ENCODE assay signal across 1 cellular context in genomic region chr16:78742501-78743283, GRCh38.
A peak's percentile ranks its signal among the peaks of the same experiment; 100 is the strongest.
TF ChIP-seq lines count a peak whose summit lies in the region.

No MANE protein-coding gene starts in this region.

TF ChIP-seq in GM12878, 131 proteins besides CTCF, POLR2A, EP300 and RAD21 (continued from another document):
- TF ChIP-seq USF1 (IDR thresholded peaks at IDR 0.05; ENCODE audit: borderline replicate concordance, extremely low read length, insufficient read depth, low read depth, low read length) (no peak), RUNX3 (IDR thresholded peaks at IDR 0.05; ENCODE audit: low read length) (peak; percentile 97), CEBPZ (IDR thresholded peaks at IDR 0.05; ENCODE audit: low read depth, low read length) (no peak), RFX5 (IDR thresholded peaks at IDR 0.05; ENCODE audit: low read depth, low read length) (peak; percentile 88), IRF4 (IDR thresholded peaks at IDR 0.05; ENCODE audit: low read depth, low read length) (0 out of 2 replicates have a peak, but pooled peaks have one; percentile 38), NR2F1 (conservative IDR thresholded peaks at IDR 0.05) (peak; percentile 32; the same call in 1 of the 2 replicates), ZNF217 (IDR thresholded peaks at IDR 0.05) (no peak), ZBED1 (IDR thresholded peaks at IDR 0.05; ENCODE audit: borderline replicate concordance) (peak; percentile 44; the same call in 1 of the 2 replicates), WRNIP1 (IDR thresholded peaks at IDR 0.05; ENCODE audit: borderline replicate concordance, low read depth, low read length) (no peak), PML (IDR thresholded peaks at IDR 0.05; ENCODE audit: low read length) (no peak), PRDM15 (CRISPR knock-in tag; IDR thresholded peaks at IDR 0.05) (no peak), RELB (IDR thresholded peaks at IDR 0.05; ENCODE audit: low read depth) (peak; percentile 85), BCL11A (IDR thresholded peaks at IDR 0.05; ENCODE audit: low read depth, low read length) (peak; percentile 67), SUZ12 (IDR thresholded peaks at IDR 0.05; ENCODE audit: unreplicated experiment) (no peak), STAT3 (IDR thresholded peaks at IDR 0.05; ENCODE audit: low read depth, low read length) (no peak), E2F8 (IDR thresholded peaks at IDR 0.05; ENCODE audit: low read depth, partially characterized antibody) (no peak), MTA2 (IDR thresholded peaks at IDR 0.05; ENCODE audit: low read depth) (peak; percentile 56), JUNB (IDR thresholded peaks at IDR 0.05) (peak; percentile 67), ZNF207 (IDR thresholded peaks at IDR 0.05; ENCODE audit: borderline replicate concordance) (no peak)
